20 cellular contexts compared by ENCODE assay signal in genomic region chr4:55051532-55051931, GRCh38.
DNase-seq lines count a peak whose midpoint lies in the region; ATAC-seq and TF ChIP-seq lines count a peak whose summit lies in the region.
"Had no signal": no experiment of that assay in that cellular context is flagged by ENCODE, and none has a peak within 500 bp of the region (broad histone marks: within the 10 kb centered on the region; RNA-seq: fewer than 3 reads in every experiment).

No MANE protein-coding gene starts in this region.

- H3K9me3 Mint-ChIP-seq in activated CD4-positive, alpha-beta T cell treated with anti-CD3 and anti-CD28 coated beads, Interleukin-2, amount 10 ng/mL, durations not matched to agents 7 days and 5 days = peaks cover 6% of the 10 kb centered on the region

- no peaks in the 10 kb centered on the region for H3K36me3 ChIP-seq in heart right ventricle
- H3K36me3 ChIP-seq in subcutaneous abdominal adipose tissue (ENCODE audit: control insufficient read depth in 5 of 5, insufficient read depth in 5 of 5, low read length in 5 of 5) = no peaks in the 10 kb centered on the region
- H3K36me3 ChIP-seq: BLaER1, MG63, SJSA1 had no signal

- H3K4me3 Mint-ChIP-seq in activated CD4-positive, alpha-beta T cell treated with anti-CD3 and anti-CD28 coated beads, Interleukin-2, amount 10 ng/mL, durations not matched to agents 7 days and 5 days = no peak overlapping the region
- H3K4me3 Mint-ChIP-seq: CD4-positive, CD25-positive, alpha-beta regulatory T cell; GM23338; H9 had no signal

- H3K36me3 Mint-ChIP-seq in activated CD4-positive, alpha-beta T cell treated with anti-CD3 and anti-CD28 coated beads, Interleukin-2, amount 10 ng/mL, durations not matched to agents 7 days and 5 days (ENCODE audit: low read depth) = no peaks in the 10 kb centered on the region
- H3K36me3 Mint-ChIP-seq: CD4-positive, CD25-positive, alpha-beta regulatory T cell had no signal

- intact Hi-C loops in heart right ventricle (cut with DNase I) (no loop called here), left cardiac atrium (cut with DNase I) (no loop called here)

- DNase-seq in heart right ventricle (peak in 1 of 2 donors; percentile 27), left cardiac atrium (no peak), dermis blood vessel endothelial cell (peak; percentile 75), left lobe of liver (ENCODE audit: low spot score) (no peak)
- no peak for DNase-seq in activated CD4-positive, alpha-beta T cell treated with anti-CD3 and anti-CD28 coated beads, Interleukin-2, amount 10 ng/mL, durations not matched to agents 7 days and 5 days
- DNase-seq: CD4-positive, CD25-positive, alpha-beta regulatory T cell; H9; IMR-90; KG1; MG63; NCI-H2029; NCI-H446; NCI-H524 treated with DMSO at 0.1 percent for 48 hours; NK-92 treated with Interleukin-12 subunit alpha and Interleukin-12 subunit beta, amount 100 ng/mL, for 24 hours; PC-3 had no signal

- CTCF ChIA-PET in activated CD4-positive, alpha-beta T cell treated with anti-CD3 and anti-CD28 coated beads, Interleukin-2, amount 10 ng/mL, durations not matched to agents 7 days and 5 days (lab: Charles Lee) = no interaction called here

- peak; percentile 55 to 94 (median 82) for ATAC-seq in heart right ventricle
- no peak for ATAC-seq in left cardiac atrium
- ATAC-seq in left lobe of liver = peak; percentile 46
- ATAC-seq in GM21723 (IDR thresholded peaks at IDR 0.05; ENCODE audit: unreplicated experiment) = no peak
- ATAC-seq: GM23338 had no signal

- H3K27ac ChIP-seq in heart right ventricle (peak overlapping the region in 9 of 10 donors; percentile 15 to 82 (median 54)), subcutaneous abdominal adipose tissue (ENCODE audit: low read depth, low read length) (peak overlapping the region; percentile 62)
- H3K27ac ChIP-seq: BLaER1, SJSA1 had no signal

- no peak overlapping the region for H3K9ac ChIP-seq in subcutaneous abdominal adipose tissue (ENCODE audit: low read length in 5 of 5)
- H3K9ac ChIP-seq: BLaER1 had no signal

- POLR2A ChIA-PET in activated CD4-positive, alpha-beta T cell treated with anti-CD3 and anti-CD28 coated beads, Interleukin-2, amount 10 ng/mL, durations not matched to agents 7 days and 5 days (lab: Charles Lee) = no interaction called here

- peaks cover 2% of the 10 kb centered on the region for H3K27me3 Mint-ChIP-seq in activated CD4-positive, alpha-beta T cell treated with anti-CD3 and anti-CD28 coated beads, Interleukin-2, amount 10 ng/mL, durations not matched to agents 7 days and 5 days
- H3K27me3 Mint-ChIP-seq: CD4-positive, CD25-positive, alpha-beta regulatory T cell had no signal

- H3K9me3 ChIP-seq in heart right ventricle (peaks cover 0 to 25% (median 10%) of the 10 kb centered on the region in 11 donors), subcutaneous abdominal adipose tissue (ENCODE audit: control insufficient read depth in 5 of 5, low read length in 5 of 5) (peaks cover 0 to 8% (median 3%) of the 10 kb centered on the region in 5 donors)
- H3K9me3 ChIP-seq: MG63, SJSA1 had no signal

- H3K27ac Mint-ChIP-seq in activated CD4-positive, alpha-beta T cell treated with anti-CD3 and anti-CD28 coated beads, Interleukin-2, amount 10 ng/mL, durations not matched to agents 7 days and 5 days = no peak overlapping the region
- H3K27ac Mint-ChIP-seq: CD4-positive, CD25-positive, alpha-beta regulatory T cell; GM23338; H9 had no signal

- no peak overlapping the region for H3K4me3 ChIP-seq in heart right ventricle
- H3K4me3 ChIP-seq in subcutaneous abdominal adipose tissue (ENCODE audit: low read depth in 1 of 5, low read length in 5 of 5) = peak overlapping the region in 1 of 5 donors; percentile 5
- H3K4me3 ChIP-seq: BLaER1, GM23338, MG63, SJSA1 had no signal

- no peak for TF ChIP-seq CTCF in heart right ventricle (IDR thresholded peaks at IDR 0.05)

- H3K4me1 ChIP-seq in heart right ventricle (peaks cover 0 to 25% (median 6%) of the 10 kb centered on the region in 9 donors), subcutaneous abdominal adipose tissue (ENCODE audit: control insufficient read depth in 5 of 5, insufficient read depth in 5 of 5, low read length in 5 of 5) (peaks cover 0 to 19% (median 0%) of the 10 kb centered on the region in 5 donors)
- H3K4me1 ChIP-seq: BLaER1, SJSA1 had no signal

- H3K27me3 ChIP-seq in heart right ventricle (no peaks in the 10 kb centered on the region), subcutaneous abdominal adipose tissue (ENCODE audit: control insufficient read depth in 5 of 5, insufficient read depth in 4 of 5, low read length in 5 of 5) (no peaks in the 10 kb centered on the region)
- H3K27me3 ChIP-seq: BLaER1, MG63, SJSA1 had no signal

- WGBS in heart right ventricle, 2 donors = 55 to 70% methylated on average over 2 of the region's 2 CpGs

- H3K4me1 Mint-ChIP-seq in activated CD4-positive, alpha-beta T cell treated with anti-CD3 and anti-CD28 coated beads, Interleukin-2, amount 10 ng/mL, durations not matched to agents 7 days and 5 days = no peaks in the 10 kb centered on the region
- H3K4me1 Mint-ChIP-seq: CD4-positive, CD25-positive, alpha-beta regulatory T cell; GM23338; H9 had no signal

Comparison
In these comparisons a context has a peak if more than half of its experiments do, and no peak if none do; other contexts are left out.
1. ATAC-seq: peak in heart right ventricle (8 of 8) and left lobe of liver (single experiment); none in left cardiac atrium (0 of 2) and GM21723 (single experiment).